11 cellular contexts compared by ENCODE assay signal in the genomic region with DNA sequence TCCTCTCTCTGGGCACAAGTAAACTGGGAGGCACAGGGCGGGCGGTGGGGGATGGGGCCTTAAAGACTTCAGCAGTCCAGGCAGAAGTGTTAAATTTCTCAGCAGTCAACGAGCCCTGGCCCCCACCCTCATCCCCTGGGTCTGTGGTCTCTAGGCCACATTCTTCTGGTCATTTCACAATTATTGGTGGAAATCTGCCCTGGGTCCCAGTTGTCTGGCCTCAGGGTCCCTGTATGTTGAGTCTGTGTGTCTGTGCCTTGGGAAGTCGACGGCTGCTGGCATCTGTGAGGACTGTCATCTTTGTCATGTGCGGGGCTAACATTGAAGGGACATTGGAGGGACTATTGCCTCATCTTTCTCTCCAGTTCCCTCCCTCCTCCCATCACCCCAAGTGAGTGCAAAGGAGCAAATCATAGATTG. TPM values are rescaled to one million over a fixed set of nuclear protein-coding genes. Genes with fewer than 3 reads are reported as not detected.
A peak's percentile ranks its signal among the peaks of the same experiment; 100 is the strongest.
DNase-seq lines count a peak whose midpoint lies in the region; ATAC-seq, FAIRE-seq and TF ChIP-seq lines count a peak whose summit lies in the region.
"Had no signal": no experiment of that assay in that cellular context is flagged by ENCODE, and none has a peak within 500 bp of the region (broad histone marks: within the 10 kb centered on the region; RNA-seq: fewer than 3 reads in every experiment).

No MANE protein-coding gene starts in this region.

- DNase-seq in SKM-1 treated with dmso at 0.1 percent for 144 hours (lab: John Stamatoyannopoulos, UW; ENCODE audit: unreplicated experiment), result peak; percentile 5
- DNase-seq in SKM-1 (lab: John Stamatoyannopoulos, UW; ENCODE audit: unreplicated experiment), result no peak
- DNase-seq in activated CD8-positive, alpha-beta T cell treated with anti-CD3 and anti-CD28 coated beads, Interleukin-2, amount 10 ng/mL, durations not matched to agents 7 days and 5 days, result no peak
- no peak for DNase-seq in kidney
- no peak for DNase-seq in HuH-7 (ENCODE audit: low spot score)

- H3K9ac ChIP-seq in iPS-20b (ENCODE audit: low read depth, low read length) (0 out of 2 replicates have a peak overlapping the region, but pooled peaks have one; percentile 62), kidney (ENCODE audit: low read length in 2 of 2) (no peak overlapping the region)

- no peak for TF ChIP-seq CTCF in kidney (IDR thresholded peaks at IDR 0.05; ENCODE audit: borderline replicate concordance, extremely low read depth, insufficient read depth)

- H3K4me1 Mint-ChIP-seq in activated CD8-positive, alpha-beta T cell treated with anti-CD3 and anti-CD28 coated beads, Interleukin-2, amount 10 ng/mL, durations not matched to agents 7 days and 5 days (ENCODE audit: low read depth), result peaks cover 32% of the 10 kb centered on the region
- H3K4me1 Mint-ChIP-seq in stimulated activated memory B cell treated with anti-CD40 and anti-IgM and Interleukin-4, amounts not matched to agents 10 μg/mL and 1 μg/mL and 100 μg/mL, for 72 hours, result peaks cover 22% of the 10 kb centered on the region

- no peak for FAIRE-seq in kidney (lab: Jason Lieb, UNC)
- FAIRE-seq: A204.1, bronchial epithelial cell, TTC549 had no signal

- H3K9me3 ChIP-seq in iPS-20b (ENCODE audit: insufficient read depth, low read depth, low read length), result no peaks in the 10 kb centered on the region
- no peaks in the 10 kb centered on the region for H3K9me3 ChIP-seq in kidney (ENCODE audit: control insufficient read depth in 1 of 2, low read length in 2 of 2)

- peaks cover 47% of the 10 kb centered on the region for H3K27me3 Mint-ChIP-seq in activated CD8-positive, alpha-beta T cell treated with anti-CD3 and anti-CD28 coated beads, Interleukin-2, amount 10 ng/mL, durations not matched to agents 7 days and 5 days (ENCODE audit: low read depth)
- H3K27me3 Mint-ChIP-seq in stimulated activated memory B cell treated with anti-CD40 and anti-IgM and Interleukin-4, amounts not matched to agents 10 μg/mL and 1 μg/mL and 100 μg/mL, for 72 hours, result peaks cover 25% of the 10 kb centered on the region

- H3K36me3 Mint-ChIP-seq in activated CD8-positive, alpha-beta T cell treated with anti-CD3 and anti-CD28 coated beads, Interleukin-2, amount 10 ng/mL, durations not matched to agents 7 days and 5 days (ENCODE audit: low read depth), result no peaks in the 10 kb centered on the region
- no peaks in the 10 kb centered on the region for H3K36me3 Mint-ChIP-seq in stimulated activated memory B cell treated with anti-CD40 and anti-IgM and Interleukin-4, amounts not matched to agents 10 μg/mL and 1 μg/mL and 100 μg/mL, for 72 hours

- no peaks in the 10 kb centered on the region for H3K9me3 Mint-ChIP-seq in activated CD8-positive, alpha-beta T cell treated with anti-CD3 and anti-CD28 coated beads, Interleukin-2, amount 10 ng/mL, durations not matched to agents 7 days and 5 days (ENCODE audit: insufficient read depth)
- H3K9me3 Mint-ChIP-seq in stimulated activated memory B cell treated with anti-CD40 and anti-IgM and Interleukin-4, amounts not matched to agents 10 μg/mL and 1 μg/mL and 100 μg/mL, for 72 hours, result no peaks in the 10 kb centered on the region

- H3K27ac ChIP-seq in iPS-20b (ENCODE audit: low read length), result no peak overlapping the region
- no peak overlapping the region for H3K27ac ChIP-seq in kidney (ENCODE audit: low read depth in 2 of 2, low read length in 2 of 2)

- peaks cover 45% of the 10 kb centered on the region for H3K4me1 ChIP-seq in iPS-20b (ENCODE audit: insufficient read depth, low read length)
- peaks cover 8 to 12% of the 10 kb centered on the region in 2 donors for H3K4me1 ChIP-seq in kidney (ENCODE audit: control insufficient read depth in 1 of 2, insufficient read depth in 1 of 2, low read depth in 1 of 2, low read length in 2 of 2)

- H3K4me3 ChIP-seq in iPS-20b (ENCODE audit: low read length) (peak overlapping the region; percentile 73), kidney (ENCODE audit: low read length in 2 of 2) (peak overlapping the region in 1 of 2 donors; percentile 61)

- no peak for ATAC-seq in activated CD8-positive, alpha-beta T cell treated with anti-CD3 and anti-CD28 coated beads, Interleukin-2, amount 10 ng/mL, durations not matched to agents 7 days and 5 days
- no peak for ATAC-seq in stimulated activated memory B cell treated with anti-CD40 and anti-IgM and Interleukin-4, amounts not matched to agents 10 μg/mL and 1 μg/mL and 100 μg/mL, for 72 hours
- ATAC-seq in GM18861 (IDR thresholded peaks at IDR 0.05; ENCODE audit: unreplicated experiment), result no peak

- intact Hi-C loops in kidney (cut with DNase I), result no loop called here

- peak overlapping the region; percentile 77 for H3K4me3 Mint-ChIP-seq in activated CD8-positive, alpha-beta T cell treated with anti-CD3 and anti-CD28 coated beads, Interleukin-2, amount 10 ng/mL, durations not matched to agents 7 days and 5 days
- H3K4me3 Mint-ChIP-seq in stimulated activated memory B cell treated with anti-CD40 and anti-IgM and Interleukin-4, amounts not matched to agents 10 μg/mL and 1 μg/mL and 100 μg/mL, for 72 hours, result peak overlapping the region; percentile 46

- H3K27ac Mint-ChIP-seq in activated CD8-positive, alpha-beta T cell treated with anti-CD3 and anti-CD28 coated beads, Interleukin-2, amount 10 ng/mL, durations not matched to agents 7 days and 5 days, result no peak overlapping the region
- no peak overlapping the region for H3K27ac Mint-ChIP-seq in stimulated activated memory B cell treated with anti-CD40 and anti-IgM and Interleukin-4, amounts not matched to agents 10 μg/mL and 1 μg/mL and 100 μg/mL, for 72 hours

- H3K36me3 ChIP-seq in iPS-20b (ENCODE audit: insufficient read depth, low read depth, low read length) (no peaks in the 10 kb centered on the region), kidney (ENCODE audit: control insufficient read depth in 1 of 2, insufficient read depth in 2 of 2, low read length in 2 of 2) (no peaks in the 10 kb centered on the region)

- CTCF ChIA-PET in activated CD8-positive, alpha-beta T cell treated with anti-CD3 and anti-CD28 coated beads, Interleukin-2, amount 10 ng/mL, durations not matched to agents 7 days and 5 days (lab: Charles Lee), result interaction anchor here (1.5 kb wide), 1 partner anchor 165 kb away, joined by 4 read pairs; no protein-coding TSS in a partner anchor

- H3K27me3 ChIP-seq in iPS-20b (ENCODE audit: insufficient read depth, low read length), result peaks cover 74% of the 10 kb centered on the region

- POLR2A ChIA-PET in activated CD8-positive, alpha-beta T cell treated with anti-CD3 and anti-CD28 coated beads, Interleukin-2, amount 10 ng/mL, durations not matched to agents 7 days and 5 days (lab: Charles Lee), result no interaction called here

RNA-seq across cellular contexts. Expression of a gene that starts 1.7 kb away (rescaled TPM):
- total RNA-seq in activated CD8-positive, alpha-beta T cell treated with anti-CD3 and anti-CD28 coated beads, Interleukin-2, amount 10 ng/mL, durations not matched to agents 7 days and 5 days, result 1 to 10 TPM; 7.5 to 8.7 TPM
- total RNA-seq in kidney, result 38.1 TPM
- polyA plus RNA-seq in kidney (ENCODE audit: insufficient read depth, low read depth, low replicate concordance), result 13.8 TPM
- total RNA-seq: bronchial epithelial cell had no signal
